ENCODE assay signal across 8 cellular contexts in the genomic region with DNA sequence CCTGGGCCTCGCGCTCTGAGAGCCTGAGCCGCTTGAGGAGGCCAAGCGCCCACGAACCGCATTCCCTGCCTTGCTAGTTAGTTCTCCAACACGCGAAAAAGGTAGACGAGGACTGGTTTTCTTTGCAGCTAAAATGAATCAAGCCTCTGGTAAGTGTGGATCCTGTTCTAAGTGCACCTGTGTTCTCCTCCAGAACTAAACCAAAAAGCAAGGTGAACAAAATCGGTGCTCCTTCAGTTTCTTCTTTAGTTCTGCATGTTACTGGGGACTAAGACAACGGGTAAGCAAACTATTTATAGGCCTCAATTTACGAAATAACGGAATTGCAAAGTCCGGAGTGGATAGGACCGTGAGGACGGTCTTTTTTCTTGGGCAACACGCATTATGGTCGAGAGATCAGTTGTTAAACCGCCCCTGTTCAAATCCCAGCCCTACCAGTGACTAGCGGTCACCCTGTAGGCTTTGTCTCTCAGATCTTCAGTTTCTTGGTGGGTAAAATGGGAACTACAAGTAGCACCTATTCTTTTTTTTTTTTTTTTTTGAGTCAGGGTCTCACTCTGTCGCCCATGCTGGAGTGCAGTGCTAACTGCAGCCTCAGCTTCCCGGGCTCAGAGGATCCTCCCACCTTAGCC. TPM values are rescaled to one million over a fixed set of nuclear protein-coding genes. Genes with fewer than 3 reads are reported as not detected.
DNase-seq lines count a peak whose midpoint lies in the region; ATAC-seq, FAIRE-seq and TF ChIP-seq lines count a peak whose summit lies in the region.

No MANE protein-coding gene starts in this region.

- H3K4me1 Mint-ChIP-seq in activated CD4-positive, alpha-beta T cell treated with anti-CD3 and anti-CD28 coated beads, Interleukin-2, amount 10 ng/mL, durations not matched to agents 7 days and 5 days: peaks cover 55% of the 10 kb centered on the region

- no peaks in the 10 kb centered on the region for H3K9me3 Mint-ChIP-seq in activated CD4-positive, alpha-beta T cell treated with anti-CD3 and anti-CD28 coated beads, Interleukin-2, amount 10 ng/mL, durations not matched to agents 7 days and 5 days

- H3K36me3 Mint-ChIP-seq in activated CD4-positive, alpha-beta T cell treated with anti-CD3 and anti-CD28 coated beads, Interleukin-2, amount 10 ng/mL, durations not matched to agents 7 days and 5 days (ENCODE audit: low read depth): peaks cover 14% of the 10 kb centered on the region

- CTCF ChIA-PET in activated CD4-positive, alpha-beta T cell treated with anti-CD3 and anti-CD28 coated beads, Interleukin-2, amount 10 ng/mL, durations not matched to agents 7 days and 5 days (lab: Charles Lee): interaction anchor here (1.3 kb wide), 1 partner anchor 16 kb away, joined by 3 read pairs; no protein-coding TSS in a partner anchor

- DNase-seq in activated CD4-positive, alpha-beta T cell treated with anti-CD3 and anti-CD28 coated beads, Interleukin-2, amount 10 ng/mL, durations not matched to agents 7 days and 5 days: no peak
- no peak for DNase-seq in activated CD4-positive, alpha-beta T cell treated with anti-CD3 and anti-CD28 coated beads, Interleukin-2, amount 50 U/mL, for 4 hours
- DNase-seq in SJCRH30 (no peak), erythroblast (lab: John Stamatoyannopoulos, UW) (peak; percentile 54 to 61), pancreas (no peak)

- H3K4me3 ChIP-seq in SJCRH30 (peak overlapping the region; percentile 88), pancreas (peak overlapping the region; percentile 89 to 97 (median 90))

- 2 to 4% methylated on average over 22 of the region's 22 CpGs for WGBS in pancreas, 2 donors

- intact Hi-C loops in pancreas (cut with DNase I): no loop called here

- H3K27me3 Mint-ChIP-seq in activated CD4-positive, alpha-beta T cell treated with anti-CD3 and anti-CD28 coated beads, Interleukin-2, amount 10 ng/mL, durations not matched to agents 7 days and 5 days: no peaks in the 10 kb centered on the region

- peak overlapping the region; percentile 84 for H3K27ac ChIP-seq in SJCRH30
- H3K27ac ChIP-seq in pancreas: peak overlapping the region; percentile 88 to 94 (median 94)

- peak overlapping the region; percentile 95 for H3K27ac Mint-ChIP-seq in activated CD4-positive, alpha-beta T cell treated with anti-CD3 and anti-CD28 coated beads, Interleukin-2, amount 10 ng/mL, durations not matched to agents 7 days and 5 days

- H3K4me1 ChIP-seq in SJCRH30 (peaks cover 48% of the 10 kb centered on the region), pancreas (peaks cover 9 to 25% (median 18%) of the 10 kb centered on the region in 3 donors)

- no peak for TF ChIP-seq POLR2A in erythroblast (IDR thresholded peaks at IDR 0.05; ENCODE audit: low read length)

- H3K4me3 Mint-ChIP-seq in activated CD4-positive, alpha-beta T cell treated with anti-CD3 and anti-CD28 coated beads, Interleukin-2, amount 10 ng/mL, durations not matched to agents 7 days and 5 days: peak overlapping the region; percentile 88

- H3K36me3 ChIP-seq in SJCRH30 (peaks cover 3% of the 10 kb centered on the region; the same call in 1 of the 2 replicates), pancreas (no peaks in the 10 kb centered on the region)

- H3K9me3 ChIP-seq in SJCRH30 (replicated peaks): no peaks in the 10 kb centered on the region
- H3K9me3 ChIP-seq in pancreas: no peaks in the 10 kb centered on the region

- ATAC-seq in pancreas: no peak
- ATAC-seq in GM18870 (IDR thresholded peaks at IDR 0.05; ENCODE audit: unreplicated experiment): no peak
- no peak for ATAC-seq in HG03159 (IDR thresholded peaks at IDR 0.05; ENCODE audit: unreplicated experiment)
- no peak for ATAC-seq in HG03342 (IDR thresholded peaks at IDR 0.05; ENCODE audit: unreplicated experiment)

- no peak for TF ChIP-seq CTCF in pancreas (IDR thresholded peaks at IDR 0.05)

- no peaks in the 10 kb centered on the region for H3K27me3 ChIP-seq in SJCRH30
- no peaks in the 10 kb centered on the region for H3K27me3 ChIP-seq in pancreas

- no peak for FAIRE-seq in pancreas (lab: Jason Lieb, UNC)

- POLR2A ChIA-PET in activated CD4-positive, alpha-beta T cell treated with anti-CD3 and anti-CD28 coated beads, Interleukin-2, amount 10 ng/mL, durations not matched to agents 7 days and 5 days (lab: Charles Lee): interaction anchor here (0.6 kb wide), 1 partner anchor 16 kb away, joined by 4 read pairs; no protein-coding TSS in a partner anchor

RNA-seq across cellular contexts. Expression of a gene that starts 1.0 kb away (rescaled TPM):
- total RNA-seq in activated CD4-positive, alpha-beta T cell treated with anti-CD3 and anti-CD28 coated beads, Interleukin-2, amount 10 ng/mL, durations not matched to agents 7 days and 5 days: 100 to 1,000 TPM; 158 to 178 TPM
- total RNA-seq in SJCRH30 (2014; rRNA removed; shearing (Covaris generic)): 105 and 116 TPM in 2 replicates
- 10 to 100 TPM; 43.9 to 74.0 (median 44.9) TPM for total RNA-seq in pancreas
- 10 to 100 TPM; 47.0 to 74.0 TPM for polyA plus RNA-seq in pancreas

RNA-seq across cellular contexts. Expression of a gene that starts 16.8 kb away (rescaled TPM):
- total RNA-seq in activated CD4-positive, alpha-beta T cell treated with anti-CD3 and anti-CD28 coated beads, Interleukin-2, amount 10 ng/mL, durations not matched to agents 7 days and 5 days: 100 to 1,000 TPM in 1 of 2 experiments, 10 to 100 TPM in 1; 88.3 to 101 TPM
- total RNA-seq in SJCRH30 (2014; rRNA removed; shearing (Covaris generic)): 137 and 161 TPM in 2 replicates
- total RNA-seq in pancreas: 10 to 100 TPM; 25.7 to 56.2 (median 44.5) TPM
- 100 to 1,000 TPM; 164 to 212 TPM for polyA plus RNA-seq in pancreas

Comparison
In these comparisons a context has a peak if more than half of its experiments do, and no peak if none do; other contexts are left out.
1. DNase-seq: peak in erythroblast (2 of 2); none in activated CD4-positive, alpha-beta T cell treated with anti-CD3 and anti-CD28 coated beads, Interleukin-2, amount 10 ng/mL, durations not matched to agents 7 days and 5 days (single experiment), activated CD4-positive, alpha-beta T cell treated with anti-CD3 and anti-CD28 coated beads, Interleukin-2, amount 50 U/mL, for 4 hours (0 of 2), SJCRH30 (0 of 2) and pancreas (0 of 6).